Comparison of ENCODE assay signal across 35 cellular contexts in the genomic region with DNA sequence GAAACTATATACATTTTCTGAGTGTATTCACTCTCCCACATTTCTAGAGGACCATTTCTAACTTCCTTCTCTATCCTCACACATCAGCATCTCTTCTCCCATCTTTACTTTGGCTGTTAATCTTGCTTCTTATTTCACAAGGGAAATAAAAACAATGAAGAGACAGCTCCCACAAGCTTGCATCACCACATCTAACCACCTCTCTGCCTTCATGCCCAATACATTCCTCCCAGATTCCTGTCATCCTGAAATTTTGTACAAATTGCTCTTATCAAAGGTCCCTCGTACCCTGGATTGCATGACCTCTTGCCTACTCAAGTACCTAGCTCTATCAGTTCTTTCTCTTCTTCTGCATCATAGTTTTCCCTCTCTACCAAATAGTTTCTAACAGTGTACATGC.
"Had no signal": no experiment of that assay in that cellular context is flagged by ENCODE, and none has a peak within 500 bp of the region (broad histone marks: within the 10 kb centered on the region; RNA-seq: fewer than 3 reads in every experiment).

No MANE protein-coding gene starts in this region.

- H3K4me1 Mint-ChIP-seq: activated B cell treated with CpG ODN at 0.5 μM for 24 hours; activated CD4-positive, alpha-beta T cell treated with anti-CD3 and anti-CD28 coated beads, Interleukin-2, amount 10 ng/mL, durations not matched to agents 24 days and 14 days; activated naive CD8-positive, alpha-beta T cell treated with anti-CD3 and anti-CD28 coated beads for 36 hours; activated T-helper 17 cell treated with anti-CD3 and anti-CD28 coated beads, Interleukin-2, amount 50 U/mL, for 72 hours had no signal

- H3K4me3 ChIP-seq: body of pancreas, breast epithelium had no signal

- H3K36me3 ChIP-seq: brain microvascular endothelial cell, breast epithelium had no signal

- ATAC-seq: activated CD8-positive, alpha-beta T cell treated with anti-CD3 and anti-CD28 coated beads for 36 hours; activated naive CD4-positive, alpha-beta T cell treated with anti-CD3 and anti-CD28 coated beads, Interleukin-2, amount 50 U/mL, for 72 hours; activated T-cell treated with anti-CD3 and anti-CD28 coated beads, Interleukin-2, amount 50 U/mL, for 4 hours; activated T-cell treated with anti-CD3 and anti-CD28 coated beads, Interleukin-2, amount 50 U/mL, for 72 hours; activated T-helper 17 cell treated with anti-CD3 and anti-CD28 coated beads, Interleukin-2, amount 50 U/mL, for 72 hours; body of pancreas had no signal

- H3K27me3 ChIP-seq: body of pancreas, brain microvascular endothelial cell, breast epithelium had no signal

- H3K36me3 Mint-ChIP-seq: activated CD4-positive, alpha-beta memory T cell treated with anti-CD3 and anti-CD28 coated beads for 36 hours; activated naive CD4-positive, alpha-beta T cell treated with anti-CD3 and anti-CD28 coated beads, Interleukin-2, amount 50 U/mL, for 72 hours; activated naive CD8-positive, alpha-beta T cell treated with anti-CD3 and anti-CD28 coated beads for 36 hours had no signal

- H3K27me3 Mint-ChIP-seq: activated B cell treated with CpG ODN at 0.5 μM for 24 hours; activated CD4-positive, alpha-beta memory T cell treated with anti-CD3 and anti-CD28 coated beads for 36 hours; activated CD8-positive, alpha-beta T cell treated with anti-CD3 and anti-CD28 coated beads for 36 hours; activated T-helper 17 cell treated with anti-CD3 and anti-CD28 coated beads, Interleukin-2, amount 50 U/mL, for 72 hours had no signal

- H3K4me3 Mint-ChIP-seq: activated B cell treated with CpG ODN at 0.5 μM for 24 hours; activated CD4-positive, alpha-beta memory T cell treated with anti-CD3 and anti-CD28 coated beads for 36 hours; activated CD4-positive, alpha-beta T cell treated with anti-CD3 and anti-CD28 coated beads, Interleukin-2, amount 10 ng/mL, durations not matched to agents 24 days and 14 days; activated CD8-positive, alpha-beta T cell treated with anti-CD3 and anti-CD28 coated beads for 36 hours; activated naive CD4-positive, alpha-beta T cell treated with anti-CD3 and anti-CD28 coated beads for 36 hours; activated naive CD8-positive, alpha-beta T cell treated with anti-CD3 and anti-CD28 coated beads for 36 hours; activated T-cell treated with anti-CD3 and anti-CD28 coated beads, Interleukin-2, amount 50 U/mL, for 4 hours; activated T-cell treated with anti-CD3 and anti-CD28 coated beads, Interleukin-2, amount 50 U/mL, for 72 hours; activated T-helper 1 cell treated with anti-CD3 and anti-CD28 coated beads, Interleukin-12 subunit alpha, Interleukin-12 subunit beta, Interleukin-2, Interleukin-4 antibody, amounts not matched to agents 30 ng/mL and 10 ng/mL and 1 ng/mL, durations not matched to agents 14 hours and 24 hours and 36 hours; activated T-helper 17 cell treated with anti-CD3 and anti-CD28 coated beads, Interleukin-2, amount 50 U/mL, for 72 hours; T-helper 1 cell treated with Interleukin-12 subunit alpha and Interleukin-12 subunit beta and Interleukin-4 antibody, amounts not matched to agents 30 μg/mL and 1 μg/mL, for 36 hours; T-helper 2 cell treated with Interferon-gamma antibody and Interleukin-4, amounts not matched to agents 5 μg/mL and 100 μg/mL, for 36 hours had no signal

- H3K4me1 ChIP-seq: body of pancreas, breast epithelium had no signal

- H3K27ac Mint-ChIP-seq: activated B cell treated with CpG ODN at 0.5 μM for 24 hours; activated CD4-positive, alpha-beta memory T cell treated with anti-CD3 and anti-CD28 coated beads for 36 hours; activated CD4-positive, alpha-beta T cell treated with anti-CD3 and anti-CD28 coated beads, Interleukin-2, amount 10 ng/mL, durations not matched to agents 24 days and 14 days; activated CD8-positive, alpha-beta T cell treated with anti-CD3 and anti-CD28 coated beads for 36 hours; activated naive CD4-positive, alpha-beta T cell treated with anti-CD3 and anti-CD28 coated beads for 36 hours; activated naive CD4-positive, alpha-beta T cell treated with anti-CD3 and anti-CD28 coated beads, Interleukin-2, amount 50 U/mL, for 72 hours; activated naive CD8-positive, alpha-beta T cell treated with anti-CD3 and anti-CD28 coated beads for 36 hours; activated T-cell treated with anti-CD3 and anti-CD28 coated beads, Interleukin-2, amount 50 U/mL, for 72 hours; activated T-helper 1 cell treated with anti-CD3 and anti-CD28 coated beads, Interleukin-12 subunit alpha, Interleukin-12 subunit beta, Interleukin-2, Interleukin-4 antibody, amounts not matched to agents 30 ng/mL and 10 ng/mL and 1 ng/mL, durations not matched to agents 14 hours and 24 hours and 36 hours; activated T-helper 17 cell treated with anti-CD3 and anti-CD28 coated beads, Interleukin-2, amount 50 U/mL, for 72 hours; T-helper 1 cell treated with Interleukin-12 subunit alpha and Interleukin-12 subunit beta and Interleukin-4 antibody, amounts not matched to agents 30 μg/mL and 1 μg/mL, for 36 hours; T-helper 2 cell treated with Interferon-gamma antibody and Interleukin-4, amounts not matched to agents 5 μg/mL and 100 μg/mL, for 36 hours had no signal

- H3K9me3 ChIP-seq: body of pancreas, breast epithelium had no signal

- DNase-seq: activated B cell treated with CpG ODN at 0.5 μM for 24 hours; activated CD4-positive, alpha-beta memory T cell treated with anti-CD3 and anti-CD28 coated beads for 36 hours; activated CD4-positive, alpha-beta T cell treated with anti-CD3 and anti-CD28 coated beads for 4 hours; activated CD4-positive, alpha-beta T cell treated with anti-CD3 and anti-CD28 coated beads, Interleukin-2, amount 10 ng/mL, durations not matched to agents 24 days and 14 days; activated CD4-positive, alpha-beta T cell treated with anti-CD3 and anti-CD28 coated beads, Interleukin-2, amount 50 U/mL, for 1 hour; activated CD4-positive, alpha-beta T cell treated with anti-CD3 and anti-CD28 coated beads, Interleukin-2, amount 50 U/mL, for 4 hours; activated CD4-positive, CD25-positive, alpha-beta regulatory T cell treated with anti-CD3 and anti-CD28 coated beads, Interleukin-2, amount 50 U/mL, for 72 hours; activated CD8-positive, alpha-beta memory T cell treated with anti-CD3 and anti-CD28 coated beads, Interleukin-2, amount 50 U/mL, for 4 hours; activated CD8-positive, alpha-beta T cell treated with anti-CD3 and anti-CD28 coated beads for 36 hours; activated effector memory CD4-positive, alpha-beta T cell treated with anti-CD3 and anti-CD28 coated beads, Interleukin-2, amount 50 U/mL, for 16 hours; activated gamma-delta T cell treated with Interleukin-2 at 50 U/mL for 16 hours; activated naive CD4-positive, alpha-beta T cell; activated naive CD4-positive, alpha-beta T cell treated with anti-CD3 and anti-CD28 coated beads for 36 hours; activated naive CD4-positive, alpha-beta T cell treated with anti-CD3 and anti-CD28 coated beads, Interleukin-2, amount 50 U/mL, for 16 hours; activated naive CD8-positive, alpha-beta T cell treated with anti-CD3 and anti-CD28 coated beads for 36 hours; activated T-cell treated with anti-CD3 and anti-CD28 coated beads for 4 hours; activated T-cell treated with anti-CD3 and anti-CD28 coated beads, Interleukin-2, amount 50 U/mL, for 1 hour; activated T-cell treated with anti-CD3 and anti-CD28 coated beads, Interleukin-2, amount 50 U/mL, for 4 hours; activated T-cell treated with anti-CD3 and anti-CD28 coated beads, Interleukin-2, amount 50 U/mL, for 72 hours; amniotic stem cell; aorta; body of pancreas; brain microvascular endothelial cell; central memory CD4-positive, alpha-beta T cell; SW 1271; T-helper 1 cell; T-helper 2 cell; T-helper 9 cell had no signal

- H3K27ac ChIP-seq: body of pancreas, brain microvascular endothelial cell, breast epithelium, VCaP had no signal

- H3K9me3 Mint-ChIP-seq: activated B cell treated with CpG ODN at 0.5 μM for 24 hours; activated CD4-positive, alpha-beta memory T cell treated with anti-CD3 and anti-CD28 coated beads for 36 hours; activated CD4-positive, alpha-beta T cell treated with anti-CD3 and anti-CD28 coated beads, Interleukin-2, amount 10 ng/mL, durations not matched to agents 24 days and 14 days; activated CD8-positive, alpha-beta T cell treated with anti-CD3 and anti-CD28 coated beads for 36 hours; activated naive CD4-positive, alpha-beta T cell treated with anti-CD3 and anti-CD28 coated beads for 36 hours; activated naive CD4-positive, alpha-beta T cell treated with anti-CD3 and anti-CD28 coated beads, Interleukin-2, amount 50 U/mL, for 72 hours; activated naive CD8-positive, alpha-beta T cell treated with anti-CD3 and anti-CD28 coated beads for 36 hours; activated T-cell treated with anti-CD3 and anti-CD28 coated beads, Interleukin-2, amount 50 U/mL, for 4 hours; activated T-cell treated with anti-CD3 and anti-CD28 coated beads, Interleukin-2, amount 50 U/mL, for 72 hours; activated T-helper 1 cell treated with anti-CD3 and anti-CD28 coated beads, Interleukin-12 subunit alpha, Interleukin-12 subunit beta, Interleukin-2, Interleukin-4 antibody, amounts not matched to agents 30 ng/mL and 10 ng/mL and 1 ng/mL, durations not matched to agents 14 hours and 24 hours and 36 hours; activated T-helper 17 cell treated with anti-CD3 and anti-CD28 coated beads, Interleukin-2, amount 50 U/mL, for 72 hours; T-helper 1 cell treated with Interleukin-12 subunit alpha and Interleukin-12 subunit beta and Interleukin-4 antibody, amounts not matched to agents 30 μg/mL and 1 μg/mL, for 36 hours; T-helper 2 cell treated with Interferon-gamma antibody and Interleukin-4, amounts not matched to agents 5 μg/mL and 100 μg/mL, for 36 hours had no signal
